Comparison of ENCODE assay signal across 9 cellular contexts in genomic region chr2:237084444-237084843, GRCh38. TPM values are rescaled to one million over a fixed set of nuclear protein-coding genes. Genes with fewer than 3 reads are reported as not detected.
DNase-seq lines count a peak whose midpoint lies in the region; ATAC-seq, FAIRE-seq and TF ChIP-seq lines count a peak whose summit lies in the region.
"Had no signal": no experiment of that assay in that cellular context is flagged by ENCODE, and none has a peak within 500 bp of the region (broad histone marks: within the 10 kb centered on the region; RNA-seq: fewer than 3 reads in every experiment).

No MANE protein-coding gene starts in this region.

- no peak overlapping the region for H2BK15ac ChIP-seq in H9 (ENCODE audit: low read depth, low read length)

- dilution Hi-C loops in endothelial cell of umbilical vein (cut with MboI; ENCODE audit: extremely low pct_ligation_motif_present, low sequenced_read_pairs): no loop called here

- H3K4ac ChIP-seq in H9 (ENCODE audit: low read depth, low read length): no peak overlapping the region

- peaks cover 11 to 12% of the 10 kb centered on the region in 2 experiments for H3K4me1 Mint-ChIP-seq in H9

- H3K4me2 ChIP-seq in H9 (ENCODE audit: insufficient read depth, insufficient read length, low read length): peak overlapping the region; percentile 100
- peak overlapping the region; percentile 70 for H3K4me2 ChIP-seq in endothelial cell of umbilical vein (ENCODE audit: insufficient read depth, low read length)

- in situ Hi-C loops in Panc1 (cut with HindIII; ENCODE audit: low pct_unique_long_range_greater_than_20kb, low sequenced_read_pairs): no loop called here

- peaks cover 3% of the 10 kb centered on the region for H3K79me1 ChIP-seq in H9 (ENCODE audit: insufficient read depth, low read depth, low read length, poor library complexity, severe bottlenecking)

- H2BK120ac ChIP-seq in H9 (ENCODE audit: low read depth, low read length, poor library complexity, severe bottlenecking): no peak overlapping the region

- peak overlapping the region; percentile 99 to 100 for H3K4me3 Mint-ChIP-seq in H9

- TF ChIP-seq POLR2A in endothelial cell of umbilical vein (IDR thresholded peaks at IDR 0.05; ENCODE audit: low read depth, low read length): no peak

- CTCF ChIA-PET in Panc1 (lab: Charles Lee): no interaction called here
- CTCF ChIA-PET in endothelial cell of umbilical vein (lab: Charles Lee): interaction anchor here (1.3 to 6.0 kb wide), 7 partner anchors 9 to 1305 kb away, joined by 3 to 33 read pairs (median 6); no protein-coding TSS in a partner anchor

- H3K4me1 ChIP-seq in H9 (ENCODE audit: insufficient read depth, low read length) (no peaks in the 10 kb centered on the region; the same call in 1 of the 2 replicates), Panc1 (ENCODE audit: control insufficient read depth, insufficient read depth, low read length) (peaks cover 14% of the 10 kb centered on the region), endothelial cell of umbilical vein (ENCODE audit: control insufficient read depth, extremely low read depth, insufficient read depth, low read length) (peaks cover 22% of the 10 kb centered on the region), psoas muscle (peaks cover 39% of the 10 kb centered on the region)

- H3K14ac ChIP-seq in H9 (ENCODE audit: insufficient read depth, low read length): no peak overlapping the region

- peak overlapping the region; percentile 85 to 98; a peak in 2 of 4 replicates for H3K4me3 ChIP-seq in Panc1 (ENCODE audit: low read depth in 2 of 2, low read length in 2 of 2)
- peak overlapping the region in 1 of 3 experiments; percentile 92 for H3K4me3 ChIP-seq in endothelial cell of umbilical vein (replicated peaks in 1 of 3; ENCODE audit: insufficient read depth in 1 of 3, low read depth in 1 of 3, low read length in 3 of 3)
- peak overlapping the region; percentile 89 for H3K4me3 ChIP-seq in psoas muscle

- H4K5ac ChIP-seq in H9 (ENCODE audit: insufficient read length, low read depth, low read length): no peak overlapping the region

- H3K9me3 Mint-ChIP-seq in H9: peaks cover 3% of the 10 kb centered on the region in 2 experiments; a peak in 3 of 5 replicates

- TF ChIP-seq CTCF in H9 (conservative IDR thresholded peaks at IDR 0.05) (no peak), Panc1 (IDR thresholded peaks at IDR 0.05) (no peak), endothelial cell of umbilical vein (IDR thresholded peaks at IDR 0.05; ENCODE audit: extremely low read depth in 1 of 2, insufficient read depth in 1 of 2, low read depth in 1 of 2, low read length in 2 of 2) (no peak), psoas muscle (IDR thresholded peaks at IDR 0.05) (no peak)

- H2AFZ ChIP-seq in H9 (ENCODE audit: low read length): no peak overlapping the region
- H2AFZ ChIP-seq in endothelial cell of umbilical vein (ENCODE audit: low read depth, low read length): no peak overlapping the region

- intact Hi-C loops in Panc1 (cut with micrococcal nuclease; ENCODE audit: unreplicated experiment) (no loop called here), endothelial cell of umbilical vein (cut with micrococcal nuclease) (no loop called here), psoas muscle (cut with DNase I) (no loop called here)

- H3K56ac ChIP-seq in H9 (ENCODE audit: insufficient read length, low read depth, low read length): no peak overlapping the region

- DNase-seq in H9 (no peak), Panc1 (ENCODE audit: low read depth, low spot score) (no peak), endothelial cell of umbilical vein (ENCODE audit: low read depth, low spot score) (no peak), psoas muscle (no peak), activated gamma-delta T cell treated with Interleukin-2 at 50 U/mL for 16 hours (no peak)
- no peak for DNase-seq in activated effector memory CD4-positive, alpha-beta T cell treated with anti-CD3 and anti-CD28 coated beads, Interleukin-2, amount 50 U/mL, for 16 hours
- DNase-seq: NCI-H187 treated with DMSO at 0.1 percent for 48 hours, SIG-M5 had no signal

- H3K18ac ChIP-seq in H9 (ENCODE audit: insufficient read length, low read depth, low read length): no peak overlapping the region

- H3K27me3 ChIP-seq in H9 (ENCODE audit: insufficient read depth, low read length) (no peaks in the 10 kb centered on the region), Panc1 (ENCODE audit: control insufficient read depth, insufficient read depth, low read length) (no peaks in the 10 kb centered on the region), endothelial cell of umbilical vein (ENCODE audit: control insufficient read depth in 2 of 2, insufficient read depth in 2 of 2, low read length in 2 of 2) (no peaks in the 10 kb centered on the region), psoas muscle (ENCODE audit: insufficient read depth in 3 of 3, low read length in 2 of 3) (no peaks in the 10 kb centered on the region)

- no peak for ATAC-seq in Panc1
- ATAC-seq in psoas muscle: no peak
- no peak for ATAC-seq in esophagus mucosa

- no peaks in the 10 kb centered on the region for H3K9me3 ChIP-seq in H9 (ENCODE audit: control insufficient read depth, low read depth, low read length)
- no peaks in the 10 kb centered on the region for H3K9me3 ChIP-seq in Panc1 (ENCODE audit: control insufficient read depth, insufficient read depth, low read depth, low read length)
- no peaks in the 10 kb centered on the region for H3K9me3 ChIP-seq in endothelial cell of umbilical vein (replicated peaks; ENCODE audit: control insufficient read depth, insufficient read depth, low read length)
- no peaks in the 10 kb centered on the region for H3K9me3 ChIP-seq in psoas muscle

- no TSS peak for BruUV-seq in Panc1 (replicated peaks; lab: Mats Ljungman, UMichigan)
- no TSS peak for BruUV-seq in endothelial cell of umbilical vein (replicated peaks; lab: Mats Ljungman, UMichigan)

- H2BK20ac ChIP-seq in H9 (ENCODE audit: low read depth, low read length, poor library complexity, severe bottlenecking): no peak overlapping the region

- H3K23me2 ChIP-seq in H9 (ENCODE audit: insufficient read length, low read depth, low read length, poor library complexity, severe bottlenecking): peaks cover 6% of the 10 kb centered on the region

- H3K36me3 Mint-ChIP-seq in H9 (ENCODE audit: insufficient read depth in 1 of 3, low read depth in 3 of 3): peaks cover 0 to 4% (median 2%) of the 10 kb centered on the region in 3 experiments; a peak in 3 of 7 replicates

- peaks cover 10% of the 10 kb centered on the region; the same call in 1 of the 2 replicates for H3K79me2 ChIP-seq in H9 (ENCODE audit: insufficient read depth, low read length)
- H3K79me2 ChIP-seq in endothelial cell of umbilical vein (ENCODE audit: control insufficient read depth, insufficient read depth, low read length): peaks cover 28% of the 10 kb centered on the region

- WGBS in H9 (ENCODE audit: extremely low coverage, insufficient read length, low lambda C conversion rate): no CpG with 5 or more reads among the region's 8 CpGs
- 92 to 93% (median 93%) methylated on average over 8 of the region's 8 CpGs for WGBS in psoas muscle, 3 donors

- no peak overlapping the region for H3T11ph ChIP-seq in H9 (ENCODE audit: low read length)

- no peaks in the 10 kb centered on the region for H3K9me1 ChIP-seq in endothelial cell of umbilical vein (replicated peaks; ENCODE audit: control insufficient read depth, extremely low read depth, insufficient read depth, low read length)

- no peak overlapping the region for H3K27ac Mint-ChIP-seq in H9

- H2BK12ac ChIP-seq in H9 (ENCODE audit: insufficient read length, low read depth, low read length): no peak overlapping the region

- POLR2A ChIA-PET in Panc1 (lab: Charles Lee): no interaction called here
- POLR2A ChIA-PET in endothelial cell of umbilical vein (lab: Charles Lee): interaction anchor here (1.3 kb wide), 1 partner anchor 13 kb away, joined by 13 read pairs; no protein-coding TSS in a partner anchor

- no peak overlapping the region for H3K9ac ChIP-seq in H9 (ENCODE audit: extremely low read depth, insufficient read length, low read length)
- H3K9ac ChIP-seq in endothelial cell of umbilical vein (replicated peaks; ENCODE audit: extremely low read depth, insufficient read depth, low read length): peak overlapping the region; percentile 98

- H4K20me1 ChIP-seq in H9 (ENCODE audit: control insufficient read depth, insufficient read depth, insufficient read length) (no peaks in the 10 kb centered on the region), endothelial cell of umbilical vein (replicated peaks; ENCODE audit: control insufficient read depth, extremely low read depth, insufficient read depth, low read length) (no peaks in the 10 kb centered on the region)

- no peak overlapping the region for H2BK5ac ChIP-seq in H9 (ENCODE audit: insufficient read length, low read length)

- H4K91ac ChIP-seq in H9 (ENCODE audit: insufficient read length, low read depth, low read length): no peak overlapping the region

- no peak overlapping the region for H3K23ac ChIP-seq in H9 (ENCODE audit: insufficient read length, low read depth, low read length)

- H3K27ac ChIP-seq in H9 (ENCODE audit: insufficient read length, low read depth, low read length) (no peak overlapping the region), Panc1 (ENCODE audit: low read length) (no peak overlapping the region), endothelial cell of umbilical vein (ENCODE audit: insufficient read depth, low read depth, low read length) (no peak overlapping the region), psoas muscle (no peak overlapping the region)

- no peak for FAIRE-seq in endothelial cell of umbilical vein (lab: Jason Lieb, UNC)

- no peak overlapping the region for H4K8ac ChIP-seq in H9 (replicated peaks; ENCODE audit: insufficient read length, low read depth, low read length)

- H3K36me3 ChIP-seq in Panc1 (ENCODE audit: control insufficient read depth, insufficient read depth, low read length): peaks cover 14% of the 10 kb centered on the region
- H3K36me3 ChIP-seq in endothelial cell of umbilical vein (ENCODE audit: control insufficient read depth in 2 of 2, extremely low read depth in 1 of 2, insufficient read depth in 2 of 2, low read length in 2 of 2): peaks cover 0 to under 1% of the 10 kb centered on the region in 2 experiments
- H3K36me3 ChIP-seq in psoas muscle (ENCODE audit: insufficient read depth in 1 of 2, low read depth in 1 of 2): peaks cover 0 to 25% of the 10 kb centered on the region in 2 donors

- H3K27me3 Mint-ChIP-seq in H9 (ENCODE audit: low read depth): no peaks in the 10 kb centered on the region; the same call in 1 of the 2 replicates

- no peak overlapping the region for H2AK5ac ChIP-seq in H9 (ENCODE audit: insufficient read length, low read length)

RNA-seq across cellular contexts. Expression of gene COPS8, which starts 1.2 kb away (rescaled TPM):
- total RNA-seq in H9 (2021) (65.2 and 65.7 TPM in 2 replicates), Panc1 (2021; ENCODE audit: unreplicated experiment) (57.9 TPM), endothelial cell of umbilical vein (71.4 and 80.7 TPM in 2 replicates), psoas muscle (100 to 1,000 TPM in 3 of 4 donors, 10 to 100 TPM in 1; 77.1 to 218 (median 146) TPM), esophagus mucosa (22.7 TPM)
- 49.4 TPM for polyA plus RNA-seq in Panc1 (2012; ENCODE audit: insufficient read length)
- polyA plus RNA-seq in endothelial cell of umbilical vein (59.5 and 73.6 TPM in 2 replicates), psoas muscle (100 to 1,000 TPM; 190 to 427 (median 312) TPM)
- polyA plus RNA-seq in endothelial cell of umbilical vein (2011; cell fraction: cytosol; rRNA removed): 71.1 and 74.6 TPM in 2 replicates
- polyA plus RNA-seq in endothelial cell of umbilical vein (2011; cell fraction: nucleus; rRNA removed): 52.2 and 68.1 TPM in 2 replicates
- 73.1 and 81.2 TPM in 2 replicates for polyA plus RNA-seq in endothelial cell of umbilical vein (2012)
- polyA minus RNA-seq in endothelial cell of umbilical vein: 29.7 and 32.0 TPM in 2 replicates
- polyA minus RNA-seq in endothelial cell of umbilical vein (2011; cell fraction: cytosol; rRNA and poly(A)+ RNA removed): 22.6 TPM
- 25.5 and 52.7 TPM in 2 replicates for polyA minus RNA-seq in endothelial cell of umbilical vein (2011; cell fraction: nucleus; rRNA and poly(A)+ RNA removed)
